Comparison of ENCODE assay signal across 17 cellular contexts in genomic region chr12:57225680-57226190, GRCh38. TPM values are rescaled to one million over a fixed set of nuclear protein-coding genes. Genes with fewer than 3 reads are reported as not detected.
A peak's percentile ranks its signal among the peaks of the same experiment; 100 is the strongest.
DNase-seq lines count a peak whose midpoint lies in the region; ATAC-seq and TF ChIP-seq lines count a peak whose summit lies in the region.
"Had no signal": no experiment of that assay in that cellular context is flagged by ENCODE, and none has a peak within 500 bp of the region (broad histone marks: within the 10 kb centered on the region; RNA-seq: fewer than 3 reads in every experiment).

No MANE protein-coding gene starts in this region.

- POLR2A ChIA-PET in HEK293 (lab: Yijun Ruan, JAX): interaction anchor here (1.1 to 2.7 kb wide), 2 partner anchors 14 to 17 kb away, joined by 3 to 16 read pairs; no protein-coding TSS in a partner anchor

- peaks cover 5% of the 10 kb centered on the region for H3K4me1 ChIP-seq in HEK293 (ENCODE audit: control insufficient read depth, insufficient read depth, low read length)

- peaks cover 60% of the 10 kb centered on the region for H3K4me1 Mint-ChIP-seq in activated CD4-positive, alpha-beta T cell treated with anti-CD3 and anti-CD28 coated beads, Interleukin-2, amount 10 ng/mL, durations not matched to agents 24 days and 14 days
- peaks cover 57% of the 10 kb centered on the region for H3K4me1 Mint-ChIP-seq in activated T-helper 2 cell treated with anti-CD3 and anti-CD28 coated beads, Interferon-gamma antibody, Interleukin-2, Interleukin-4, amounts not matched to agents 10 μg/mL and 5 μg/mL and 100 μg/mL, durations not matched to agents 14 hours and 24 hours and 36 hours (ENCODE audit: low read depth)
- peaks cover 94% of the 10 kb centered on the region for H3K4me1 Mint-ChIP-seq in nephron progenitor cell

- TF ChIP-seq CTCF in HEK293 (tag by site-specific recombination; IDR thresholded peaks at IDR 0.05) (no peak), nephron progenitor cell (IDR thresholded peaks at IDR 0.05) (no peak)

- CTCF ChIA-PET in HEK293 (lab: Yijun Ruan, JAX): interaction anchor here (0.6 to 23.3 kb wide), 5 partner anchors 10 to 227 kb away, joined by 3 to 628 read pairs (median 6); partner anchors contain the start of gene NXPH4

- H3K27ac ChIP-seq in HEK293 (ENCODE audit: extremely low read depth, low read depth, low read length): no peak overlapping the region
- H3K27ac ChIP-seq: brain microvascular endothelial cell, sigmoid colon had no signal

- H3K27me3 Mint-ChIP-seq in activated CD4-positive, alpha-beta T cell treated with anti-CD3 and anti-CD28 coated beads, Interleukin-2, amount 10 ng/mL, durations not matched to agents 24 days and 14 days: peaks cover 55% of the 10 kb centered on the region
- H3K27me3 Mint-ChIP-seq in activated T-helper 2 cell treated with anti-CD3 and anti-CD28 coated beads, Interferon-gamma antibody, Interleukin-2, Interleukin-4, amounts not matched to agents 10 μg/mL and 5 μg/mL and 100 μg/mL, durations not matched to agents 14 hours and 24 hours and 36 hours (ENCODE audit: low read depth): peaks cover 47% of the 10 kb centered on the region
- H3K27me3 Mint-ChIP-seq in nephron progenitor cell (ENCODE audit: low read depth, poor library complexity): peaks cover 53% of the 10 kb centered on the region

- no peak overlapping the region for H3K4me3 ChIP-seq in HEK293 (ENCODE audit: low read depth, low read length)
- H3K4me3 ChIP-seq: K562 had no signal

- peaks cover 14% of the 10 kb centered on the region for H3K36me3 Mint-ChIP-seq in activated CD4-positive, alpha-beta T cell treated with anti-CD3 and anti-CD28 coated beads, Interleukin-2, amount 10 ng/mL, durations not matched to agents 24 days and 14 days (ENCODE audit: low read depth)
- peaks cover 12% of the 10 kb centered on the region for H3K36me3 Mint-ChIP-seq in activated T-helper 2 cell treated with anti-CD3 and anti-CD28 coated beads, Interferon-gamma antibody, Interleukin-2, Interleukin-4, amounts not matched to agents 10 μg/mL and 5 μg/mL and 100 μg/mL, durations not matched to agents 14 hours and 24 hours and 36 hours (ENCODE audit: low read depth)
- no peaks in the 10 kb centered on the region for H3K36me3 Mint-ChIP-seq in nephron progenitor cell (ENCODE audit: low read depth)
- H3K36me3 Mint-ChIP-seq: type B pancreatic cell had no signal

- no peak for DNase-seq in activated CD4-positive, alpha-beta T cell treated with anti-CD3 and anti-CD28 coated beads, Interleukin-2, amount 10 ng/mL, durations not matched to agents 24 days and 14 days
- DNase-seq in activated CD4-positive, alpha-beta T cell treated with anti-CD3 and anti-CD28 coated beads for 48 hours: no peak
- DNase-seq in activated T-helper 2 cell treated with anti-CD3 and anti-CD28 coated beads, Interferon-gamma antibody, Interleukin-2, Interleukin-4, amounts not matched to agents 10 μg/mL and 5 μg/mL and 100 μg/mL, durations not matched to agents 14 hours and 24 hours and 36 hours (ENCODE audit: low spot score): no peak
- DNase-seq in nephron progenitor cell (no peak), ureter (ENCODE audit: low spot score) (no peak), AG08395 (ENCODE audit: low spot score) (no peak)
- DNase-seq: activated effector memory CD4-positive, alpha-beta T cell treated with Interleukin-2 at 50 U/mL for 16 hours; brain microvascular endothelial cell; Calu3; GDM1; NCI-H1092 treated with DMSO at 0.1 percent for 48 hours; NK-92 treated with Interleukin-12 subunit alpha and Interleukin-12 subunit beta, amount 100 ng/mL, for 24 hours; sigmoid colon had no signal

- H3K4me3 Mint-ChIP-seq in activated CD4-positive, alpha-beta T cell treated with anti-CD3 and anti-CD28 coated beads, Interleukin-2, amount 10 ng/mL, durations not matched to agents 24 days and 14 days: peak overlapping the region; percentile 50
- peak overlapping the region; percentile 17 for H3K4me3 Mint-ChIP-seq in activated T-helper 2 cell treated with anti-CD3 and anti-CD28 coated beads, Interferon-gamma antibody, Interleukin-2, Interleukin-4, amounts not matched to agents 10 μg/mL and 5 μg/mL and 100 μg/mL, durations not matched to agents 14 hours and 24 hours and 36 hours (ENCODE audit: low read depth)
- peak overlapping the region; percentile 48 for H3K4me3 Mint-ChIP-seq in nephron progenitor cell

- H3K9me3 ChIP-seq in HEK293 (ENCODE audit: control insufficient read depth, insufficient read depth, low read depth, low read length): no peaks in the 10 kb centered on the region
- H3K9me3 ChIP-seq: sigmoid colon had no signal

- intact Hi-C loops in activated CD4-positive, alpha-beta T cell treated with anti-CD3 and anti-CD28 coated beads, Interleukin-2, amount 10 ng/mL, durations not matched to agents 24 days and 14 days (cut with micrococcal nuclease): loop anchor here (2.0 kb wide), 1 partner anchor 13 kb away; no protein-coding TSS in a partner anchor
- intact Hi-C loops in activated T-helper 2 cell treated with anti-CD3 and anti-CD28 coated beads, Interferon-gamma antibody, Interleukin-2, Interleukin-4, amounts not matched to agents 10 μg/mL and 5 μg/mL and 100 μg/mL, durations not matched to agents 14 hours and 24 hours and 36 hours (cut with micrococcal nuclease): loop anchor here (1.0 to 5.0 kb wide), 4 partner anchors 8 to 407 kb away; partner anchors contain the start of genes B4GALNT1 and NAB2

- H3K27ac Mint-ChIP-seq in activated CD4-positive, alpha-beta T cell treated with anti-CD3 and anti-CD28 coated beads, Interleukin-2, amount 10 ng/mL, durations not matched to agents 24 days and 14 days: peak overlapping the region; percentile 40
- H3K27ac Mint-ChIP-seq in activated T-helper 2 cell treated with anti-CD3 and anti-CD28 coated beads, Interferon-gamma antibody, Interleukin-2, Interleukin-4, amounts not matched to agents 10 μg/mL and 5 μg/mL and 100 μg/mL, durations not matched to agents 14 hours and 24 hours and 36 hours: no peak overlapping the region
- H3K27ac Mint-ChIP-seq in nephron progenitor cell: no peak overlapping the region

- H3K9me3 Mint-ChIP-seq in activated CD4-positive, alpha-beta T cell treated with anti-CD3 and anti-CD28 coated beads, Interleukin-2, amount 10 ng/mL, durations not matched to agents 24 days and 14 days: no peaks in the 10 kb centered on the region
- no peaks in the 10 kb centered on the region for H3K9me3 Mint-ChIP-seq in activated T-helper 2 cell treated with anti-CD3 and anti-CD28 coated beads, Interferon-gamma antibody, Interleukin-2, Interleukin-4, amounts not matched to agents 10 μg/mL and 5 μg/mL and 100 μg/mL, durations not matched to agents 14 hours and 24 hours and 36 hours
- no peaks in the 10 kb centered on the region for H3K9me3 Mint-ChIP-seq in nephron progenitor cell
- H3K9me3 Mint-ChIP-seq: type B pancreatic cell had no signal

- no peak for ATAC-seq in GM18502 (IDR thresholded peaks at IDR 0.05; ENCODE audit: poor library complexity, unreplicated experiment)
- ATAC-seq: K562 had no signal

- peaks cover 0 to 1% of the 10 kb centered on the region in 2 experiments; a peak in 1 of 3 replicates for H3K36me3 ChIP-seq in HEK293 (ENCODE audit: control insufficient read depth in 2 of 2, insufficient read depth in 1 of 2, low read length in 2 of 2)
- H3K36me3 ChIP-seq: brain microvascular endothelial cell, sigmoid colon had no signal

TF ChIP-seq in HEK293, 187 proteins besides CTCF, POLR2A, EP300 and RAD21 (continues in another document):
- TF ChIP-seq ZFHX2 (tag by site-specific recombination; conservative IDR thresholded peaks at IDR 0.05) (peak; percentile 38), ZBTB49 (tag by site-specific recombination; IDR thresholded peaks at IDR 0.05; ENCODE audit: low read depth) (no peak)

RNA-seq across cellular contexts. Expression of gene SHMT2, which starts 3.8 kb away (rescaled TPM):
- 297 and 310 TPM in 2 replicates for total RNA-seq in activated CD4-positive, alpha-beta T cell treated with anti-CD3 and anti-CD28 coated beads, Interleukin-2, amount 10 ng/mL, durations not matched to agents 24 days and 14 days
- 295 and 307 TPM in 2 replicates for total RNA-seq in activated T-helper 2 cell treated with anti-CD3 and anti-CD28 coated beads, Interferon-gamma antibody, Interleukin-2, Interleukin-4, amounts not matched to agents 10 μg/mL and 5 μg/mL and 100 μg/mL, durations not matched to agents 14 hours and 24 hours and 36 hours
- total RNA-seq in ureter: 97.4 TPM

RNA-seq across cellular contexts. Expression of gene NXPH4, which starts 9.1 kb away (rescaled TPM):
- 0.47 and 0.73 TPM in 2 replicates for total RNA-seq in activated CD4-positive, alpha-beta T cell treated with anti-CD3 and anti-CD28 coated beads, Interleukin-2, amount 10 ng/mL, durations not matched to agents 24 days and 14 days
- 0.82 and 0.90 TPM in 2 replicates for total RNA-seq in activated T-helper 2 cell treated with anti-CD3 and anti-CD28 coated beads, Interferon-gamma antibody, Interleukin-2, Interleukin-4, amounts not matched to agents 10 μg/mL and 5 μg/mL and 100 μg/mL, durations not matched to agents 14 hours and 24 hours and 36 hours
- total RNA-seq in ureter: not detected
- total RNA-seq: sigmoid colon had no signal

RNA-seq across cellular contexts. Expression of gene STAC3, which starts 25.3 kb away (rescaled TPM):
- 4.9 and 5.5 TPM in 2 replicates for total RNA-seq in activated CD4-positive, alpha-beta T cell treated with anti-CD3 and anti-CD28 coated beads, Interleukin-2, amount 10 ng/mL, durations not matched to agents 24 days and 14 days
- 5.6 and 6.1 TPM in 2 replicates for total RNA-seq in activated T-helper 2 cell treated with anti-CD3 and anti-CD28 coated beads, Interferon-gamma antibody, Interleukin-2, Interleukin-4, amounts not matched to agents 10 μg/mL and 5 μg/mL and 100 μg/mL, durations not matched to agents 14 hours and 24 hours and 36 hours
- 3.0 TPM for total RNA-seq in ureter
